In the genomic region with DNA sequence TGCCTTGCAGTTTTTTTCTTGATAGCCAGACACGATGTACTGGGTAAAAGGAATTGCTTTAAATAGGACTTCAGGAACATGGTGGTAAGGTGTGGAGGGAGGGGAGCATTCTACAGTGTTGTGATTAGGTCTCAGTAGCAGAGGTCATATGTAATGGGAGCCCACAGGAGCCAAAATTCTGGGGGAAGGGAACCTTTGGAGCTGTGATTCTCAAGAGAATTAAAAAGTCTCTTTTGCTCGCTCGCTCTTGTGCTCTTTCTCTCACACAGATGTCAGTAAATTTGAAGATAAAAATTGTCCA, we compare ENCODE assay signal across 24 cellular contexts. TPM values are rescaled to one million over a fixed set of nuclear protein-coding genes. Genes with fewer than 3 reads are reported as not detected.
A peak's percentile ranks its signal among the peaks of the same experiment; 100 is the strongest.
DNase-seq lines count a peak whose midpoint lies in the region; ATAC-seq and TF ChIP-seq lines count a peak whose summit lies in the region.
"Had no signal": no experiment of that assay in that cellular context is flagged by ENCODE, and none has a peak within 500 bp of the region (broad histone marks: within the 10 kb centered on the region; RNA-seq: fewer than 3 reads in every experiment).

No MANE protein-coding gene starts in this region.

- peak; percentile 73 for ATAC-seq in left ventricle myocardium superior
- no peak for ATAC-seq in HG03520 (IDR thresholded peaks at IDR 0.05; ENCODE audit: unreplicated experiment)
- ATAC-seq in GM19351 (IDR thresholded peaks at IDR 0.05; ENCODE audit: unreplicated experiment) = no peak
- ATAC-seq: HCT116 had no signal

- no peaks in the 10 kb centered on the region for H3K27me3 ChIP-seq in brain microvascular endothelial cell (replicated peaks)
- H3K27me3 ChIP-seq: BLaER1 had no signal

- no peaks in the 10 kb centered on the region for H3K9me3 Mint-ChIP-seq in HFFc6
- no peaks in the 10 kb centered on the region for H3K9me3 Mint-ChIP-seq in osteocyte (ENCODE audit: unreplicated experiment)
- H3K9me3 Mint-ChIP-seq: CD4-positive, alpha-beta T cell had no signal

- H3K36me3 ChIP-seq in brain microvascular endothelial cell (replicated peaks) = no peaks in the 10 kb centered on the region
- H3K36me3 ChIP-seq: BLaER1 had no signal

- H3K4me3 Mint-ChIP-seq in HFFc6 (no peak overlapping the region), osteocyte (ENCODE audit: unreplicated experiment) (no peak overlapping the region)
- H3K4me3 Mint-ChIP-seq: CD4-positive, alpha-beta T cell had no signal

- H3K4me1 Mint-ChIP-seq in HFFc6 (ENCODE audit: low read depth) (peaks cover 24% of the 10 kb centered on the region), osteocyte (ENCODE audit: unreplicated experiment) (peaks cover 14% of the 10 kb centered on the region)

- peak overlapping the region; percentile 52 for H3K27ac ChIP-seq in brain microvascular endothelial cell
- H3K27ac ChIP-seq: BLaER1, SK-N-MC had no signal

- intact Hi-C loops in left ventricle myocardium superior (cut with micrococcal nuclease) = no loop called here

- DNase-seq in HFFc6 (no peak), brain microvascular endothelial cell (no peak), left ventricle myocardium superior (no peak), osteocyte (ENCODE audit: extremely low spot score, unreplicated experiment) (no peak), NCI-H146 (lab: John Stamatoyannopoulos, UW) (no peak)
- no peak for DNase-seq in activated CD4-positive, alpha-beta T cell treated with anti-CD3 and anti-CD28 coated beads for 4 hours
- DNase-seq: CD4-positive, alpha-beta T cell; GOT3; Karpas-422; NCI-H1092; NCI-H1417 treated with DMSO at 0.1 percent for 48 hours; NCI-H187; NCI-H2081 treated with DMSO at 0.1 percent for 48 hours; NCI-H2171; NCI-H510A; NCI-H69; RPMI8226; SHP77 treated with DMSO at 0.1 percent for 48 hours had no signal

- H3K36me3 Mint-ChIP-seq in HFFc6 (ENCODE audit: low read depth) (no peaks in the 10 kb centered on the region), osteocyte (ENCODE audit: unreplicated experiment) (no peaks in the 10 kb centered on the region)

- no peak overlapping the region for H3K4me3 ChIP-seq in brain microvascular endothelial cell (ENCODE audit: low read depth, low read length)
- H3K4me3 ChIP-seq: BLaER1, SK-N-MC had no signal

- TF ChIP-seq CTCF in HFFc6 (IDR thresholded peaks at IDR 0.05) = no peak
- TF ChIP-seq CTCF in brain microvascular endothelial cell (IDR thresholded peaks at IDR 0.05; ENCODE audit: low read depth, low read length, missing control alignments) = no peak
- TF ChIP-seq CTCF in osteocyte (IDR thresholded peaks at IDR 0.05) = no peak

- no peaks in the 10 kb centered on the region; the same call in 1 of the 2 replicates for H3K27me3 Mint-ChIP-seq in HFFc6 (ENCODE audit: insufficient read depth)
- no peaks in the 10 kb centered on the region for H3K27me3 Mint-ChIP-seq in osteocyte (ENCODE audit: unreplicated experiment)
- H3K27me3 Mint-ChIP-seq: CD4-positive, alpha-beta T cell had no signal

- in situ Hi-C loops in brain microvascular endothelial cell (cut with HindIII; ENCODE audit: low pct_ligation_motif_present, low sequenced_read_pairs) = no loop called here

- peak overlapping the region; percentile 32; the same call in 1 of the 2 replicates for H3K27ac Mint-ChIP-seq in HFFc6
- H3K27ac Mint-ChIP-seq in osteocyte (ENCODE audit: unreplicated experiment) = peak overlapping the region; percentile 3
- H3K27ac Mint-ChIP-seq: CD4-positive, alpha-beta T cell had no signal

RNA-seq across cellular contexts. Expression of a gene that starts 51.9 kb away (rescaled TPM):
- total RNA-seq in HFFc6 (2021; fragmentation: NEBNext Ultra II Directional; extraction: Animal tissue kit (Norgen Biotek cat#: 25700)) = not detected
- 11.9 TPM for total RNA-seq in left ventricle myocardium superior
- 0.08 and 0.16 TPM in 2 replicates for total RNA-seq in osteocyte
- total RNA-seq: HT-29 had no signal

Comparison
In these comparisons a context has a peak if more than half of its experiments do, and no peak if none do; other contexts are left out.
1. RNA of a gene that starts 51.9 kb away (total RNA-seq): 11.9 TPM in left ventricle myocardium superior (single experiment); 0.08 to 0.16 TPM in osteocyte and not detected in HFFc6; every median in the first group is over 10 times any median in the second.